In genomic region chr22:37175414-37176144, GRCh38 we compare ENCODE assay signal across 18 cellular contexts. TPM values are rescaled to one million over a fixed set of nuclear protein-coding genes. Genes with fewer than 3 reads are reported as not detected.
A peak's percentile ranks its signal among the peaks of the same experiment; 100 is the strongest.
DNase-seq lines count a peak whose midpoint lies in the region; ATAC-seq, FAIRE-seq and TF ChIP-seq lines count a peak whose summit lies in the region.
"Had no signal": no experiment of that assay in that cellular context is flagged by ENCODE, and none has a peak within 500 bp of the region (broad histone marks: within the 10 kb centered on the region; RNA-seq: fewer than 3 reads in every experiment).

No MANE protein-coding gene starts in this region.

- no peak overlapping the region for H3K4me3 Mint-ChIP-seq in activated CD8-positive, alpha-beta memory T cell treated with anti-CD3 and anti-CD28 coated beads, Interleukin-2, amount 10 ng/mL, durations not matched to agents 7 days and 5 days
- no peak overlapping the region for H3K4me3 Mint-ChIP-seq in stimulated activated effector memory CD8-positive, alpha-beta T cell treated with anti-CD3 and anti-CD28 coated beads, Interleukin-12 subunit alpha, Interleukin-12 subunit beta, amount 100 ng/mL, for 72 hours
- H3K4me3 Mint-ChIP-seq: stimulated activated naive CD8-positive, alpha-beta T cell treated with anti-CD3 and anti-CD28 coated beads, Interleukin-15, Interleukin-2, amounts not matched to agents 100 ng/mL and 50 ng/mL, for 24 hours had no signal

- H3K27me3 Mint-ChIP-seq in activated CD8-positive, alpha-beta memory T cell treated with anti-CD3 and anti-CD28 coated beads, Interleukin-2, amount 10 ng/mL, durations not matched to agents 7 days and 5 days, result no peaks in the 10 kb centered on the region
- H3K27me3 Mint-ChIP-seq: stimulated activated naive CD8-positive, alpha-beta T cell treated with anti-CD3 and anti-CD28 coated beads, Interleukin-15, Interleukin-2, amounts not matched to agents 100 ng/mL and 50 ng/mL, for 24 hours had no signal

- H3K27ac Mint-ChIP-seq in activated CD8-positive, alpha-beta memory T cell treated with anti-CD3 and anti-CD28 coated beads, Interleukin-2, amount 10 ng/mL, durations not matched to agents 7 days and 5 days, result no peak overlapping the region
- H3K27ac Mint-ChIP-seq in stimulated activated effector memory CD8-positive, alpha-beta T cell treated with anti-CD3 and anti-CD28 coated beads, Interleukin-12 subunit alpha, Interleukin-12 subunit beta, amount 100 ng/mL, for 72 hours, result peak overlapping the region; percentile 64

- intact Hi-C loops in kidney (cut with DNase I), result no loop called here

- H3K36me3 ChIP-seq in WERI-Rb-1 (no peaks in the 10 kb centered on the region), kidney (ENCODE audit: control insufficient read depth in 1 of 2, insufficient read depth in 2 of 2, low read length in 2 of 2) (no peaks in the 10 kb centered on the region)

- H3K9me3 ChIP-seq in WERI-Rb-1 (ENCODE audit: severe bottlenecking) (peaks cover 2% of the 10 kb centered on the region), kidney (ENCODE audit: control insufficient read depth in 1 of 2, low read length in 2 of 2) (no peaks in the 10 kb centered on the region)
- H3K9me3 ChIP-seq: body of pancreas had no signal

- no peak for ATAC-seq in activated CD8-positive, alpha-beta memory T cell treated with anti-CD3 and anti-CD28 coated beads, Interleukin-2, amount 10 ng/mL, durations not matched to agents 7 days and 5 days
- ATAC-seq in stimulated activated effector memory CD8-positive, alpha-beta T cell treated with anti-CD3 and anti-CD28 coated beads, Interleukin-12 subunit alpha, Interleukin-12 subunit beta, amount 100 ng/mL, for 72 hours, result no peak
- no peak for ATAC-seq in GM18511 (IDR thresholded peaks at IDR 0.05; ENCODE audit: unreplicated experiment)

- H3K9ac ChIP-seq in kidney (ENCODE audit: low read length in 2 of 2), result no peak overlapping the region

- no peak overlapping the region for H3K4me3 ChIP-seq in WERI-Rb-1 (ENCODE audit: low read depth, low read length)
- no peak overlapping the region for H3K4me3 ChIP-seq in kidney (ENCODE audit: low read length in 2 of 2)
- H3K4me3 ChIP-seq: body of pancreas, smooth muscle cell had no signal

- FAIRE-seq in kidney (lab: Jason Lieb, UNC), result no peak
- FAIRE-seq: A204.1, H54 had no signal

- peak; percentile 9 for DNase-seq in activated CD8-positive, alpha-beta memory T cell treated with anti-CD3 and anti-CD28 coated beads, Interleukin-2, amount 50 U/mL, for 4 hours
- no peak for DNase-seq in activated CD8-positive, alpha-beta memory T cell treated with anti-CD3 and anti-CD28 coated beads, Interleukin-2, amount 10 ng/mL, durations not matched to agents 7 days and 5 days
- DNase-seq in WERI-Rb-1, result no peak
- peak; percentile 64 for DNase-seq in kidney
- no peak for DNase-seq in stimulated activated effector memory CD8-positive, alpha-beta T cell treated with anti-CD3 and anti-CD28 coated beads, Interleukin-12 subunit alpha, Interleukin-12 subunit beta, amount 100 ng/mL, for 72 hours (ENCODE audit: low spot score in 2 of 2)
- no peak for DNase-seq in C1 segment of cervical spinal cord (lab: John Stamatoyannopoulos, UW)
- DNase-seq in 8988T, result no peak
- DNase-seq: CD4-positive, alpha-beta memory T cell; NCI-H1048; occipital lobe; SHP77; T-helper 9 cell had no signal

- no peaks in the 10 kb centered on the region for H3K27me3 ChIP-seq in WERI-Rb-1 (ENCODE audit: insufficient read depth, low read depth, severe bottlenecking)
- H3K27me3 ChIP-seq: body of pancreas had no signal

- peaks cover 5% of the 10 kb centered on the region for H3K36me3 Mint-ChIP-seq in activated CD8-positive, alpha-beta memory T cell treated with anti-CD3 and anti-CD28 coated beads, Interleukin-2, amount 10 ng/mL, durations not matched to agents 7 days and 5 days
- H3K36me3 Mint-ChIP-seq in stimulated activated effector memory CD8-positive, alpha-beta T cell treated with anti-CD3 and anti-CD28 coated beads, Interleukin-12 subunit alpha, Interleukin-12 subunit beta, amount 100 ng/mL, for 72 hours, result no peaks in the 10 kb centered on the region
- H3K36me3 Mint-ChIP-seq: CD4-positive, alpha-beta memory T cell had no signal

- H3K4me1 Mint-ChIP-seq in activated CD8-positive, alpha-beta memory T cell treated with anti-CD3 and anti-CD28 coated beads, Interleukin-2, amount 10 ng/mL, durations not matched to agents 7 days and 5 days, result peaks cover 9% of the 10 kb centered on the region
- H3K4me1 Mint-ChIP-seq in stimulated activated effector memory CD8-positive, alpha-beta T cell treated with anti-CD3 and anti-CD28 coated beads, Interleukin-12 subunit alpha, Interleukin-12 subunit beta, amount 100 ng/mL, for 72 hours, result peaks cover 24% of the 10 kb centered on the region

- TF ChIP-seq CTCF in WERI-Rb-1 (IDR thresholded peaks at IDR 0.05; ENCODE audit: low read depth, low read length) (no peak), kidney (IDR thresholded peaks at IDR 0.05; ENCODE audit: borderline replicate concordance, extremely low read depth, insufficient read depth) (no peak)

- CTCF ChIA-PET in activated CD8-positive, alpha-beta memory T cell treated with anti-CD3 and anti-CD28 coated beads, Interleukin-2, amount 10 ng/mL, durations not matched to agents 7 days and 5 days (lab: Charles Lee), result interaction anchor here (1.2 to 1.4 kb wide), 5 partner anchors 8 to 24 kb away, joined by 3 to 4 read pairs (median 4); no protein-coding TSS in a partner anchor

- no peaks in the 10 kb centered on the region for H3K9me3 Mint-ChIP-seq in activated CD8-positive, alpha-beta memory T cell treated with anti-CD3 and anti-CD28 coated beads, Interleukin-2, amount 10 ng/mL, durations not matched to agents 7 days and 5 days (ENCODE audit: low read depth)
- no peaks in the 10 kb centered on the region for H3K9me3 Mint-ChIP-seq in stimulated activated effector memory CD8-positive, alpha-beta T cell treated with anti-CD3 and anti-CD28 coated beads, Interleukin-12 subunit alpha, Interleukin-12 subunit beta, amount 100 ng/mL, for 72 hours
- H3K9me3 Mint-ChIP-seq: stimulated activated naive CD8-positive, alpha-beta T cell treated with anti-CD3 and anti-CD28 coated beads, Interleukin-15, Interleukin-2, amounts not matched to agents 100 ng/mL and 50 ng/mL, for 24 hours had no signal

- peaks cover 9 to 23% of the 10 kb centered on the region in 2 donors for H3K4me1 ChIP-seq in kidney (ENCODE audit: control insufficient read depth in 1 of 2, insufficient read depth in 1 of 2, low read depth in 1 of 2, low read length in 2 of 2)

- H3K27ac ChIP-seq in WERI-Rb-1 (peak overlapping the region; percentile 74), kidney (ENCODE audit: low read depth in 2 of 2, low read length in 2 of 2) (no peak overlapping the region)

RNA-seq across cellular contexts. Expression of gene C1QTNF6, which starts 12.5 kb away (rescaled TPM):
- 1 to 10 TPM; 6.7 to 7.4 TPM for total RNA-seq in activated CD8-positive, alpha-beta memory T cell treated with anti-CD3 and anti-CD28 coated beads, Interleukin-2, amount 10 ng/mL, durations not matched to agents 7 days and 5 days
- total RNA-seq in kidney, result 8.0 TPM
- polyA plus RNA-seq in kidney (ENCODE audit: insufficient read depth, low read depth, low replicate concordance), result 3.2 TPM

RNA-seq across cellular contexts. Expression of gene IL2RB, which starts 25.9 kb away (rescaled TPM):
- 100 to 1,000 TPM; 376 to 468 TPM for total RNA-seq in activated CD8-positive, alpha-beta memory T cell treated with anti-CD3 and anti-CD28 coated beads, Interleukin-2, amount 10 ng/mL, durations not matched to agents 7 days and 5 days
- 7.6 TPM for total RNA-seq in kidney
- polyA plus RNA-seq in kidney (ENCODE audit: insufficient read depth, low read depth, low replicate concordance), result 0.32 TPM
- total RNA-seq: occipital lobe had no signal

RNA-seq across cellular contexts. Expression of gene SSTR3, which starts 36.7 kb away (rescaled TPM):
- 1 to 10 TPM; 1.3 to 2.2 TPM for total RNA-seq in activated CD8-positive, alpha-beta memory T cell treated with anti-CD3 and anti-CD28 coated beads, Interleukin-2, amount 10 ng/mL, durations not matched to agents 7 days and 5 days
- total RNA-seq in kidney, result 0.13 TPM
- 0.56 TPM for polyA plus RNA-seq in kidney (ENCODE audit: insufficient read depth, low read depth, low replicate concordance)
- total RNA-seq: occipital lobe, smooth muscle cell had no signal
- polyA plus RNA-seq: smooth muscle cell had no signal

Comparison
In these comparisons a context has a peak if more than half of its experiments do, and no peak if none do; other contexts are left out.
1. DNase-seq: peak in activated CD8-positive, alpha-beta memory T cell treated with anti-CD3 and anti-CD28 coated beads, Interleukin-2, amount 50 U/mL, for 4 hours (single experiment) and kidney (single experiment); none in activated CD8-positive, alpha-beta memory T cell treated with anti-CD3 and anti-CD28 coated beads, Interleukin-2, amount 10 ng/mL, durations not matched to agents 7 days and 5 days (single experiment), WERI-Rb-1 (single experiment), stimulated activated effector memory CD8-positive, alpha-beta T cell treated with anti-CD3 and anti-CD28 coated beads, Interleukin-12 subunit alpha, Interleukin-12 subunit beta, amount 100 ng/mL, for 72 hours (0 of 2), C1 segment of cervical spinal cord (0 of 14) and 8988T (single experiment).
2. RNA of gene IL2RB, which starts 25.9 kb away (total RNA-seq): 376 to 468 TPM in activated CD8-positive, alpha-beta memory T cell treated with anti-CD3 and anti-CD28 coated beads, Interleukin-2, amount 10 ng/mL, durations not matched to agents 7 days and 5 days; 7.6 TPM in kidney (single experiment); every median in the first group is over 10 times any median in the second.